Comparison of ENCODE assay signal across 17 cellular contexts in genomic region chr1:202171292-202172014, GRCh38. TPM values are rescaled to one million over a fixed set of nuclear protein-coding genes. Genes with fewer than 3 reads are reported as not detected.
DNase-seq lines count a peak whose midpoint lies in the region; ATAC-seq and TF ChIP-seq lines count a peak whose summit lies in the region.
"Had no signal": no experiment of that assay in that cellular context is flagged by ENCODE, and none has a peak within 500 bp of the region (broad histone marks: within the 10 kb centered on the region; RNA-seq: fewer than 3 reads in every experiment).

No MANE protein-coding gene starts in this region.

- H3K27ac ChIP-seq in left ventricle myocardium inferior (replicated peaks) (no peak overlapping the region), right lobe of liver (no peak overlapping the region), coronary artery (no peak overlapping the region)
- H3K27ac ChIP-seq: KMS-11 had no signal

- no peak overlapping the region for H3K4me3 Mint-ChIP-seq in activated CD8-positive, alpha-beta T cell treated with anti-CD3 and anti-CD28 coated beads for 36 hours
- no peak overlapping the region for H3K4me3 Mint-ChIP-seq in stimulated activated naive B cell treated with anti-CD40 and anti-IgM and Interleukin-4, amounts not matched to agents 10 μg/mL and 1 μg/mL and 100 μg/mL, for 72 hours
- H3K4me3 Mint-ChIP-seq: GM23338 had no signal

- POLR2A ChIA-PET in activated CD8-positive, alpha-beta T cell treated with anti-CD3 and anti-CD28 coated beads for 36 hours (lab: Charles Lee): interaction anchor here (1.3 kb wide), 1 partner anchor 9 kb away, joined by 5 read pairs; no protein-coding TSS in a partner anchor

- H3K27me3 ChIP-seq in left ventricle myocardium inferior (ENCODE audit: low read depth) (no peaks in the 10 kb centered on the region), right lobe of liver (no peaks in the 10 kb centered on the region)

- DNase-seq in Right ventricle myocardium inferior (ENCODE audit: missing footprints) (no peak), left ventricle myocardium inferior (no peak), right lobe of liver (peak in 1 of 3 donors; percentile 36), coronary artery (ENCODE audit: low spot score) (no peak)
- DNase-seq in activated CD8-positive, alpha-beta T cell treated with anti-CD3 and anti-CD28 coated beads for 36 hours: no peak
- no peak for DNase-seq in stimulated activated naive B cell treated with anti-CD40 and anti-IgM and Interleukin-4, amounts not matched to agents 10 μg/mL and 1 μg/mL and 100 μg/mL, for 72 hours
- no peak for DNase-seq in activated CD4-positive, alpha-beta T cell treated with anti-CD3 and anti-CD28 coated beads, Interleukin-2, amount 50 U/mL, for 4 hours
- DNase-seq: C1 segment of cervical spinal cord, DND-41, MV-4-11, SHP77 treated with DMSO at 0.1 percent for 48 hours, SK-N-SH had no signal

- no peaks in the 10 kb centered on the region for H3K4me1 ChIP-seq in left ventricle myocardium inferior
- H3K4me1 ChIP-seq in right lobe of liver: peaks cover 0 to 3% (median 0%) of the 10 kb centered on the region in 4 donors

- H3K27me3 Mint-ChIP-seq in activated CD8-positive, alpha-beta T cell treated with anti-CD3 and anti-CD28 coated beads for 36 hours: no peaks in the 10 kb centered on the region
- H3K27me3 Mint-ChIP-seq in stimulated activated naive B cell treated with anti-CD40 and anti-IgM and Interleukin-4, amounts not matched to agents 10 μg/mL and 1 μg/mL and 100 μg/mL, for 72 hours: peaks cover 10 to 16% of the 10 kb centered on the region in 2 donors

- ATAC-seq in Right ventricle myocardium inferior: peak; percentile 11
- ATAC-seq in activated CD8-positive, alpha-beta T cell treated with anti-CD3 and anti-CD28 coated beads for 36 hours: peak; percentile 47
- ATAC-seq in right lobe of liver: peak; percentile 19 to 79 (median 32)
- ATAC-seq in stimulated activated naive B cell treated with anti-CD40 and anti-IgM and Interleukin-4, amounts not matched to agents 10 μg/mL and 1 μg/mL and 100 μg/mL, for 72 hours (replicated peaks): peak; percentile 10 to 20
- no peak for ATAC-seq in GM21423 (IDR thresholded peaks at IDR 0.05; ENCODE audit: unreplicated experiment)
- ATAC-seq: GM23338 had no signal

- H3K36me3 Mint-ChIP-seq in activated CD8-positive, alpha-beta T cell treated with anti-CD3 and anti-CD28 coated beads for 36 hours (ENCODE audit: low read depth): no peaks in the 10 kb centered on the region
- no peaks in the 10 kb centered on the region for H3K36me3 Mint-ChIP-seq in stimulated activated naive B cell treated with anti-CD40 and anti-IgM and Interleukin-4, amounts not matched to agents 10 μg/mL and 1 μg/mL and 100 μg/mL, for 72 hours

- H3K27ac Mint-ChIP-seq in activated CD8-positive, alpha-beta T cell treated with anti-CD3 and anti-CD28 coated beads for 36 hours: no peak overlapping the region
- H3K27ac Mint-ChIP-seq in stimulated activated naive B cell treated with anti-CD40 and anti-IgM and Interleukin-4, amounts not matched to agents 10 μg/mL and 1 μg/mL and 100 μg/mL, for 72 hours: no peak overlapping the region
- H3K27ac Mint-ChIP-seq: GM23338 had no signal

- H3K4me3 ChIP-seq in left ventricle myocardium inferior: no peak overlapping the region
- no peak overlapping the region for H3K4me3 ChIP-seq in right lobe of liver
- H3K4me3 ChIP-seq in coronary artery: no peak overlapping the region
- H3K4me3 ChIP-seq: GM23338 had no signal

- TF ChIP-seq CTCF in left ventricle myocardium inferior (IDR thresholded peaks at IDR 0.05; ENCODE audit: borderline replicate concordance): no peak
- TF ChIP-seq CTCF in activated CD8-positive, alpha-beta T cell treated with anti-CD3 and anti-CD28 coated beads for 36 hours (IDR thresholded peaks at IDR 0.05): no peak
- no peak for TF ChIP-seq CTCF in right lobe of liver (IDR thresholded peaks at IDR 0.05)
- TF ChIP-seq CTCF in coronary artery (IDR thresholded peaks at IDR 0.05): no peak

- TF ChIP-seq POLR2A in right lobe of liver (IDR thresholded peaks at IDR 0.05): no peak

- H3K36me3 ChIP-seq in left ventricle myocardium inferior: no peaks in the 10 kb centered on the region
- no peaks in the 10 kb centered on the region for H3K36me3 ChIP-seq in right lobe of liver

- H3K9me3 ChIP-seq in left ventricle myocardium inferior (replicated peaks): no peaks in the 10 kb centered on the region
- no peaks in the 10 kb centered on the region for H3K9me3 ChIP-seq in right lobe of liver
- H3K9me3 ChIP-seq: SK-N-SH had no signal

- intact Hi-C loops in Right ventricle myocardium inferior (cut with DNase I): no loop called here
- intact Hi-C loops in left ventricle myocardium inferior (cut with micrococcal nuclease): no loop called here
- intact Hi-C loops in activated CD8-positive, alpha-beta T cell treated with anti-CD3 and anti-CD28 coated beads for 36 hours (cut with micrococcal nuclease): no loop called here
- intact Hi-C loops in right lobe of liver (cut with DNase I): no loop called here

- H3K9me3 Mint-ChIP-seq in activated CD8-positive, alpha-beta T cell treated with anti-CD3 and anti-CD28 coated beads for 36 hours: no peaks in the 10 kb centered on the region
- no peaks in the 10 kb centered on the region for H3K9me3 Mint-ChIP-seq in stimulated activated naive B cell treated with anti-CD40 and anti-IgM and Interleukin-4, amounts not matched to agents 10 μg/mL and 1 μg/mL and 100 μg/mL, for 72 hours
- H3K9me3 Mint-ChIP-seq: GM23338 had no signal

- CTCF ChIA-PET in activated CD8-positive, alpha-beta T cell treated with anti-CD3 and anti-CD28 coated beads for 36 hours (lab: Charles Lee): interaction anchor here (1.3 kb wide), 1 partner anchor 9 kb away, joined by 3 read pairs; no protein-coding TSS in a partner anchor

- WGBS in right lobe of liver (ENCODE audit: insufficient coverage, low coverage, low lambda C conversion rate, missing lambda C conversion rate): 92% methylated on average over 2 of the region's 11 CpGs

- H3K4me1 Mint-ChIP-seq in activated CD8-positive, alpha-beta T cell treated with anti-CD3 and anti-CD28 coated beads for 36 hours (ENCODE audit: low read depth): peaks cover 10% of the 10 kb centered on the region
- peaks cover 3 to 10% of the 10 kb centered on the region in 2 donors for H3K4me1 Mint-ChIP-seq in stimulated activated naive B cell treated with anti-CD40 and anti-IgM and Interleukin-4, amounts not matched to agents 10 μg/mL and 1 μg/mL and 100 μg/mL, for 72 hours

RNA-seq across cellular contexts. Expression of gene PTPN7, which starts 11.1 kb away (rescaled TPM):
- total RNA-seq in Right ventricle myocardium inferior (0.51 TPM), left ventricle myocardium inferior (0.44 TPM), right lobe of liver (1 to 10 TPM in 2 of 6 experiments, under 1 TPM in 4; 0.18 to 5.1 (median 0.73) TPM)
- 100 to 1,000 TPM; 195 to 200 TPM for total RNA-seq in activated CD8-positive, alpha-beta T cell treated with anti-CD3 and anti-CD28 coated beads for 36 hours
- total RNA-seq: G401, GM23338, NCI-H460 had no signal

RNA-seq across cellular contexts. Expression of gene LGR6, which starts 22.1 kb away (rescaled TPM):
- total RNA-seq in Right ventricle myocardium inferior (4.1 TPM), left ventricle myocardium inferior (0.60 TPM), right lobe of liver (1 to 10 TPM in 3 of 6 experiments, under 1 TPM in 3; 0.17 to 2.0 (median 1.0) TPM)
- under 1 TPM; 0.34 TPM for total RNA-seq in activated CD8-positive, alpha-beta T cell treated with anti-CD3 and anti-CD28 coated beads for 36 hours
- total RNA-seq: G401 had no signal

RNA-seq across cellular contexts. Expression of gene ARL8A, which starts 26.9 kb away (rescaled TPM):
- total RNA-seq in Right ventricle myocardium inferior: 64.6 TPM
- total RNA-seq in left ventricle myocardium inferior: 64.7 TPM
- total RNA-seq in activated CD8-positive, alpha-beta T cell treated with anti-CD3 and anti-CD28 coated beads for 36 hours: 10 to 100 TPM; 25.8 to 33.7 TPM
- 10 to 100 TPM; 23.1 to 57.7 (median 36.1) TPM for total RNA-seq in right lobe of liver

RNA-seq across cellular contexts. Expression of gene GPR37L1, which starts 48.7 kb away (rescaled TPM):
- 0.08 TPM for total RNA-seq in Right ventricle myocardium inferior
- total RNA-seq in left ventricle myocardium inferior: 0.05 TPM
- not detected for total RNA-seq in activated CD8-positive, alpha-beta T cell treated with anti-CD3 and anti-CD28 coated beads for 36 hours
- under 1 TPM in 4 of 6 experiments, not detected in 2; 0.12 to 0.49 (median 0.12) TPM for total RNA-seq in right lobe of liver
- total RNA-seq: G401, NCI-H460 had no signal

Comparison
In these comparisons a context has a peak if more than half of its experiments do, and no peak if none do; other contexts are left out.
1. RNA of gene PTPN7, which starts 11.1 kb away (total RNA-seq): 195 to 200 TPM in activated CD8-positive, alpha-beta T cell treated with anti-CD3 and anti-CD28 coated beads for 36 hours; 0.18 to 5.1 TPM in right lobe of liver, 0.51 TPM in Right ventricle myocardium inferior (single experiment) and 0.44 TPM in left ventricle myocardium inferior (single experiment); every median in the first group is over 10 times any median in the second.